In the genomic region with DNA sequence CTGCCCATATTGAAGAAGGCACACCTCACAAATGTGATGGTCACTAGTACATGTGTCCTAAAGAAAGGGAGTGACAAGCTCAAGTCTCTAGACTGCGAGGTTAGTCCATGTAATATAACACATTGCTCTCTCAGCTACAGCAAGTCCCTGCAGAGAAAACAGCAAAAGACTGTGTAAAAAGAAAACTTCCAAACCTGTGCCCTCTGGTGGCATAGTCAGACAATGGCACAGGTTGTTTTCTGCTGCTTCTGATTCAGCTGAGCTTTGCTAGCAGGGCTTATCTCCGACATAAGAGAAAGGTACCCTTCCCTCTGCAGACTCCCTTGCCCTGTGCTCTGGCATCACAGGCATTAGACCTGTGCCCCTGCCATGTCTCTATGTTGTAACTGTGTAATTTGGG, we compare ENCODE assay signal across 2 cellular contexts.
TF ChIP-seq lines count a peak whose summit lies in the region.

No MANE protein-coding gene starts in this region.

TF ChIP-seq in HEK293T, 16 proteins besides CTCF, POLR2A, EP300 and RAD21 (continued from another document):
- TF ChIP-seq FOXA1 (IDR thresholded peaks at IDR 0.05) (no peak), CTBP1 (IDR thresholded peaks at IDR 0.05; ENCODE audit: borderline replicate concordance) (no peak), ZNF384 (IDR thresholded peaks at IDR 0.05) (no peak), ELF4 (IDR thresholded peaks at IDR 0.05) (no peak), BHLHE40 (IDR thresholded peaks at IDR 0.05; ENCODE audit: borderline replicate concordance) (no peak), LEF1 (IDR thresholded peaks at IDR 0.05; ENCODE audit: borderline replicate concordance) (no peak), FOXM1 (IDR thresholded peaks at IDR 0.05; ENCODE audit: borderline replicate concordance) (no peak)
- TF ChIP-seq, protein P1, sequence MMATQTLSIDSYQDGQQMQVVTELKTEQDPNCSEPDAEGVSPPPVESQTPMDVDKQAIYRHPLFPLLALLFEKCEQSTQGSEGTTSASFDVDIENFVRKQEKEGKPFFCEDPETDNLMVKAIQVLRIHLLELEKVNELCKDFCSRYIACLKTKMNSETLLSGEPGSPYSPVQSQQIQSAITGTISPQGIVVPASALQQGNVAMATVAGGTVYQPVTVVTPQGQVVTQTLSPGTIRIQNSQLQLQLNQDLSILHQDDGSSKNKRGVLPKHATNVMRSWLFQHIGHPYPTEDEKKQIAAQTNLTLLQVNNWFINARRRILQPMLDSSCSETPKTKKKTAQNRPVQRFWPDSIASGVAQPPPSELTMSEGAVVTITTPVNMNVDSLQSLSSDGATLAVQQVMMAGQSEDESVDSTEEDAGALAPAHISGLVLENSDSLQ (IDR thresholded peaks at IDR 0.05) = no peak

TF ChIP-seq in WTC11, 78 proteins besides CTCF, POLR2A, EP300 and RAD21 (continued from another document):
- no peak for TF ChIP-seq MAX (CRISPR knock-in tag; IDR thresholded peaks at IDR 0.05)
- TF ChIP-seq NR2C2 (CRISPR knock-in tag; IDR thresholded peaks at IDR 0.05) = no peak
- no peak for TF ChIP-seq ZNF263 (CRISPR knock-in tag; IDR thresholded peaks at IDR 0.05; ENCODE audit: low read depth)
- TF ChIP-seq ELF4 (CRISPR knock-in tag; IDR thresholded peaks at IDR 0.05; ENCODE audit: low read depth) = no peak
- TF ChIP-seq, protein P2, sequence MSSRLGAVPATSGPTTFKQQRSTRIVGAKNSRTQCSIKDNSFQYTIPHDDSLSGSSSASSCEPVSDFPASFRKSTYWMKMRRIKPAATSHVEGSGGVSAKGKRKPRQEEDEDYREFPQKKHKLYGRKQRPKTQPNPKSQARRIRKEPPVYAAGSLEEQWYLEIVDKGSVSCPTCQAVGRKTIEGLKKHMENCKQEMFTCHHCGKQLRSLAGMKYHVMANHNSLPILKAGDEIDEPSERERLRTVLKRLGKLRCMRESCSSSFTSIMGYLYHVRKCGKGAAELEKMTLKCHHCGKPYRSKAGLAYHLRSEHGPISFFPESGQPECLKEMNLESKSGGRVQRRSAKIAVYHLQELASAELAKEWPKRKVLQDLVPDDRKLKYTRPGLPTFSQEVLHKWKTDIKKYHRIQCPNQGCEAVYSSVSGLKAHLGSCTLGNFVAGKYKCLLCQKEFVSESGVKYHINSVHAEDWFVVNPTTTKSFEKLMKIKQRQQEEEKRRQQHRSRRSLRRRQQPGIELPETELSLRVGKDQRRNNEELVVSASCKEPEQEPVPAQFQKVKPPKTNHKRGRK (CRISPR knock-in tag; IDR thresholded peaks at IDR 0.05; ENCODE audit: borderline replicate concordance) = no peak
- TF ChIP-seq, protein P3, sequence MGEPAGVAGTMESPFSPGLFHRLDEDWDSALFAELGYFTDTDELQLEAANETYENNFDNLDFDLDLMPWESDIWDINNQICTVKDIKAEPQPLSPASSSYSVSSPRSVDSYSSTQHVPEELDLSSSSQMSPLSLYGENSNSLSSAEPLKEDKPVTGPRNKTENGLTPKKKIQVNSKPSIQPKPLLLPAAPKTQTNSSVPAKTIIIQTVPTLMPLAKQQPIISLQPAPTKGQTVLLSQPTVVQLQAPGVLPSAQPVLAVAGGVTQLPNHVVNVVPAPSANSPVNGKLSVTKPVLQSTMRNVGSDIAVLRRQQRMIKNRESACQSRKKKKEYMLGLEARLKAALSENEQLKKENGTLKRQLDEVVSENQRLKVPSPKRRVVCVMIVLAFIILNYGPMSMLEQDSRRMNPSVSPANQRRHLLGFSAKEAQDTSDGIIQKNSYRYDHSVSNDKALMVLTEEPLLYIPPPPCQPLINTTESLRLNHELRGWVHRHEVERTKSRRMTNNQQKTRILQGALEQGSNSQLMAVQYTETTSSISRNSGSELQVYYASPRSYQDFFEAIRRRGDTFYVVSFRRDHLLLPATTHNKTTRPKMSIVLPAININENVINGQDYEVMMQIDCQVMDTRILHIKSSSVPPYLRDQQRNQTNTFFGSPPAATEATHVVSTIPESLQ (CRISPR knock-in tag; IDR thresholded peaks at IDR 0.05) = no peak
- TF ChIP-seq GABPB1 (CRISPR knock-in tag; IDR thresholded peaks at IDR 0.05) = no peak
